8 cellular contexts compared by ENCODE assay signal in the genomic region with DNA sequence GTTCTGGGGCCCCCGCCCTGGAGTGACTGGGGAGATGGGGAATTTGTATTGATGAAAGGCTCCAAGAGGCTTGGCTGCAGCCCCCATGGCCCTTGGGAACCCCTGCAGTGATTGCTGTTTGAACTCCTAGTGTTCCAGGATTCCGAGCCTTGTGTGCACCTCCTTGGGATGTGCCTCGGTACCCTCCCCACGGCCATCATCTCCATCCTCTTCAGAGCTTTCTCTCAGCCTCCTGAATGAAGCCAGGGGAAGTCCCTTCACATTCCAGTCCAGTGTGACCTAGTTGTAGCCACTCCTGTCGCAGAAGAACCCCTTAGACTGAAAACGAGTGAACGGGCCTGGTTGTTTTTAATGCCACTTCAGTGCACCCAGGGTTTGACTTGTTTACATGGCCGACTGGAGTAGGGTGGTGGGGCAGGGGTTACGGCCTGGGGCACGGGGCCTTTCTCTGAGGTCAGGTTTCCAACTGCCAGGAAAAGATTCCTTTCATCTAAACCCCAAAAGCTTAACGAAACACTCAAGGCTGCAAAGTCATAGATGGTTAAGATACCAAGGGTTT. TPM values are rescaled to one million over a fixed set of nuclear protein-coding genes. Genes with fewer than 3 reads are reported as not detected.
DNase-seq lines count a peak whose midpoint lies in the region; ATAC-seq and TF ChIP-seq lines count a peak whose summit lies in the region.

No MANE protein-coding gene starts in this region.

- ATAC-seq in HG02763 (IDR thresholded peaks at IDR 0.05; ENCODE audit: unreplicated experiment) (no peak), HG03571 (IDR thresholded peaks at IDR 0.05; ENCODE audit: unreplicated experiment) (no peak), GM18511 (IDR thresholded peaks at IDR 0.05; ENCODE audit: unreplicated experiment) (no peak)

- in situ Hi-C loops in astrocyte of the spinal cord (cut with HindIII; ENCODE audit: low sequenced_read_pairs) = no loop called here

- intact Hi-C loops in thyroid gland (cut with DNase I) = no loop called here

- TF ChIP-seq POLR2A in thyroid gland (IDR thresholded peaks at IDR 0.05) = peak in 1 of 2 donors; percentile 34

- H3K9ac ChIP-seq in liver (ENCODE audit: low read depth in 1 of 2, low read length in 2 of 2) = peak overlapping the region; percentile 48 to 95

- TF ChIP-seq RAD21 in liver (IDR thresholded peaks at IDR 0.05) = no peak

- TF ChIP-seq CTCF in HEK293 (tag by site-specific recombination; IDR thresholded peaks at IDR 0.05) = no peak
- TF ChIP-seq CTCF in astrocyte of the spinal cord (IDR thresholded peaks at IDR 0.05; ENCODE audit: low read depth, low read length) = no peak
- TF ChIP-seq CTCF in liver (IDR thresholded peaks at IDR 0.05; ENCODE audit: low read depth, low read length, missing input control) = no peak
- TF ChIP-seq CTCF in thyroid gland (IDR thresholded peaks at IDR 0.05) = no peak

- WGBS in liver = 12% methylated on average over 11 of the region's 11 CpGs
- WGBS in thyroid gland, 2 donors = 5 to 10% methylated on average over 10 to 11 of the region's 11 CpGs

- no peaks in the 10 kb centered on the region for H3K27me3 ChIP-seq in liver (ENCODE audit: control insufficient read depth in 4 of 4, insufficient read depth in 4 of 4, low read length in 3 of 4)
- H3K27me3 ChIP-seq in thyroid gland = no peaks in the 10 kb centered on the region

- DNase-seq in AG08395 (ENCODE audit: low spot score) = peak; percentile 26
- DNase-seq in astrocyte of the spinal cord (ENCODE audit: low read depth, low spot score) = no peak
- peak; percentile 73 to 80 for DNase-seq in thyroid gland

- H3K4me1 ChIP-seq in HEK293 (ENCODE audit: control insufficient read depth, insufficient read depth, low read length) = peaks cover 19% of the 10 kb centered on the region
- H3K4me1 ChIP-seq in liver (ENCODE audit: control insufficient read depth in 4 of 4, insufficient read depth in 4 of 4, low read length in 3 of 4) = peaks cover 12 to 40% (median 34%) of the 10 kb centered on the region in 4 donors
- H3K4me1 ChIP-seq in thyroid gland = peaks cover 22 to 40% of the 10 kb centered on the region in 2 donors

- POLR2A ChIA-PET in HEK293 (lab: Yijun Ruan, JAX) = interaction anchor here (1.2 to 2.3 kb wide), 3 partner anchors 8 to 16 kb away, joined by 3 to 10 read pairs (median 3); no protein-coding TSS in a partner anchor

- CTCF ChIA-PET in HEK293 (lab: Yijun Ruan, JAX) = no interaction called here

- H3K36me3 ChIP-seq in HEK293 (ENCODE audit: control insufficient read depth in 2 of 2, insufficient read depth in 1 of 2, low read length in 2 of 2) (peaks cover 0 to 1% of the 10 kb centered on the region in 2 experiments; a peak in 1 of 3 replicates), liver (ENCODE audit: control insufficient read depth in 4 of 4, insufficient read depth in 3 of 4, low read depth in 1 of 4, low read length in 3 of 4) (no peaks in the 10 kb centered on the region), thyroid gland (no peaks in the 10 kb centered on the region)

- H3K27ac ChIP-seq in HEK293 (ENCODE audit: extremely low read depth, low read depth, low read length) (peak overlapping the region; percentile 37), liver (ENCODE audit: low read depth in 1 of 2, low read length in 2 of 2) (peak overlapping the region; percentile 58 to 91), thyroid gland (peak overlapping the region; percentile 67 to 84 (median 77))

- H3K4me3 ChIP-seq in HEK293 (ENCODE audit: low read depth, low read length) (peak overlapping the region; percentile 80), astrocyte of the spinal cord (ENCODE audit: low read depth, low read length) (peak overlapping the region; percentile 61), liver (ENCODE audit: low read depth in 1 of 3, low read length in 3 of 3) (peak overlapping the region; percentile 62 to 81 (median 78)), thyroid gland (replicated peaks in 1 of 3) (peak overlapping the region in 2 of 3 donors; percentile 56 to 71)

- H3K9me3 ChIP-seq in HEK293 (ENCODE audit: control insufficient read depth, insufficient read depth, low read depth, low read length) = no peaks in the 10 kb centered on the region
- no peaks in the 10 kb centered on the region for H3K9me3 ChIP-seq in liver (ENCODE audit: control insufficient read depth in 4 of 4, low read length in 3 of 4)
- no peaks in the 10 kb centered on the region for H3K9me3 ChIP-seq in thyroid gland

TF ChIP-seq in HEK293, 187 proteins besides CTCF, POLR2A, EP300 and RAD21 (continues in another document):
- TF ChIP-seq ZFP69B (tag by site-specific recombination; IDR thresholded peaks at IDR 0.05) (no peak), BCL11B (tag by site-specific recombination; IDR thresholded peaks at IDR 0.05; ENCODE audit: low read depth) (0 out of 2 replicates have a peak, but pooled peaks have one; percentile 23), SETDB1 (IDR thresholded peaks at IDR 0.05; ENCODE audit: insufficient read length, low read length) (no peak), ZBTB20 (tag by site-specific recombination; IDR thresholded peaks at IDR 0.05) (peak; percentile 98), ZNF341 (tag by site-specific recombination; IDR thresholded peaks at IDR 0.05; ENCODE audit: low read depth) (peak; percentile 13; the same call in 1 of the 2 replicates), ZNF596 (tag by site-specific recombination; IDR thresholded peaks at IDR 0.05) (0 out of 2 replicates have a peak, but pooled peaks have one; percentile 9), GLIS1 (tag by site-specific recombination; IDR thresholded peaks at IDR 0.05) (peak; percentile 5; the same call in 1 of the 2 replicates), HOXC10 (CRISPR knock-in tag; IDR thresholded peaks at IDR 0.05) (no peak)

TF ChIP-seq in liver, 16 proteins besides CTCF, POLR2A, EP300 and RAD21:
- TF ChIP-seq GABPA (IDR thresholded peaks at IDR 0.05 in 1 of 2, conservative IDR thresholded peaks at IDR 0.05 in 1 of 2) = no peak
- TF ChIP-seq, protein P1, sequence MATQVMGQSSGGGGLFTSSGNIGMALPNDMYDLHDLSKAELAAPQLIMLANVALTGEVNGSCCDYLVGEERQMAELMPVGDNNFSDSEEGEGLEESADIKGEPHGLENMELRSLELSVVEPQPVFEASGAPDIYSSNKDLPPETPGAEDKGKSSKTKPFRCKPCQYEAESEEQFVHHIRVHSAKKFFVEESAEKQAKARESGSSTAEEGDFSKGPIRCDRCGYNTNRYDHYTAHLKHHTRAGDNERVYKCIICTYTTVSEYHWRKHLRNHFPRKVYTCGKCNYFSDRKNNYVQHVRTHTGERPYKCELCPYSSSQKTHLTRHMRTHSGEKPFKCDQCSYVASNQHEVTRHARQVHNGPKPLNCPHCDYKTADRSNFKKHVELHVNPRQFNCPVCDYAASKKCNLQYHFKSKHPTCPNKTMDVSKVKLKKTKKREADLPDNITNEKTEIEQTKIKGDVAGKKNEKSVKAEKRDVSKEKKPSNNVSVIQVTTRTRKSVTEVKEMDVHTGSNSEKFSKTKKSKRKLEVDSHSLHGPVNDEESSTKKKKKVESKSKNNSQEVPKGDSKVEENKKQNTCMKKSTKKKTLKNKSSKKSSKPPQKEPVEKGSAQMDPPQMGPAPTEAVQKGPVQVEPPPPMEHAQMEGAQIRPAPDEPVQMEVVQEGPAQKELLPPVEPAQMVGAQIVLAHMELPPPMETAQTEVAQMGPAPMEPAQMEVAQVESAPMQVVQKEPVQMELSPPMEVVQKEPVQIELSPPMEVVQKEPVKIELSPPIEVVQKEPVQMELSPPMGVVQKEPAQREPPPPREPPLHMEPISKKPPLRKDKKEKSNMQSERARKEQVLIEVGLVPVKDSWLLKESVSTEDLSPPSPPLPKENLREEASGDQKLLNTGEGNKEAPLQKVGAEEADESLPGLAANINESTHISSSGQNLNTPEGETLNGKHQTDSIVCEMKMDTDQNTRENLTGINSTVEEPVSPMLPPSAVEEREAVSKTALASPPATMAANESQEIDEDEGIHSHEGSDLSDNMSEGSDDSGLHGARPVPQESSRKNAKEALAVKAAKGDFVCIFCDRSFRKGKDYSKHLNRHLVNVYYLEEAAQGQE (IDR thresholded peaks at IDR 0.05) = no peak
- TF ChIP-seq FOXA2 (IDR thresholded peaks at IDR 0.05) = no peak
- TF ChIP-seq TAF1 (conservative IDR thresholded peaks at IDR 0.05) = no peak
- TF ChIP-seq FOXA1 (IDR thresholded peaks at IDR 0.05) = no peak
- no peak for TF ChIP-seq HNF4A (conservative IDR thresholded peaks at IDR 0.05)
- no peak for TF ChIP-seq EGR1 (IDR thresholded peaks at IDR 0.05; ENCODE audit: low read depth in 2 of 2)
- TF ChIP-seq, protein P2, sequence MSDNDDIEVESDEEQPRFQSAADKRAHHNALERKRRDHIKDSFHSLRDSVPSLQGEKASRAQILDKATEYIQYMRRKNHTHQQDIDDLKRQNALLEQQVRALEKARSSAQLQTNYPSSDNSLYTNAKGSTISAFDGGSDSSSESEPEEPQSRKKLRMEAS (IDR thresholded peaks at IDR 0.05) = no peak
- TF ChIP-seq NR2F2 (IDR thresholded peaks at IDR 0.05) = no peak
- TF ChIP-seq SP1 (IDR thresholded peaks at IDR 0.05) = no peak
- TF ChIP-seq, protein P3, sequence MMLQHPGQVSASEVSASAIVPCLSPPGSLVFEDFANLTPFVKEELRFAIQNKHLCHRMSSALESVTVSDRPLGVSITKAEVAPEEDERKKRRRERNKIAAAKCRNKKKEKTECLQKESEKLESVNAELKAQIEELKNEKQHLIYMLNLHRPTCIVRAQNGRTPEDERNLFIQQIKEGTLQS (IDR thresholded peaks at IDR 0.05) = no peak
- TF ChIP-seq YY1 (IDR thresholded peaks at IDR 0.05) = no peak
- TF ChIP-seq HNF4G (IDR thresholded peaks at IDR 0.05) = no peak
- TF ChIP-seq, protein P4, sequence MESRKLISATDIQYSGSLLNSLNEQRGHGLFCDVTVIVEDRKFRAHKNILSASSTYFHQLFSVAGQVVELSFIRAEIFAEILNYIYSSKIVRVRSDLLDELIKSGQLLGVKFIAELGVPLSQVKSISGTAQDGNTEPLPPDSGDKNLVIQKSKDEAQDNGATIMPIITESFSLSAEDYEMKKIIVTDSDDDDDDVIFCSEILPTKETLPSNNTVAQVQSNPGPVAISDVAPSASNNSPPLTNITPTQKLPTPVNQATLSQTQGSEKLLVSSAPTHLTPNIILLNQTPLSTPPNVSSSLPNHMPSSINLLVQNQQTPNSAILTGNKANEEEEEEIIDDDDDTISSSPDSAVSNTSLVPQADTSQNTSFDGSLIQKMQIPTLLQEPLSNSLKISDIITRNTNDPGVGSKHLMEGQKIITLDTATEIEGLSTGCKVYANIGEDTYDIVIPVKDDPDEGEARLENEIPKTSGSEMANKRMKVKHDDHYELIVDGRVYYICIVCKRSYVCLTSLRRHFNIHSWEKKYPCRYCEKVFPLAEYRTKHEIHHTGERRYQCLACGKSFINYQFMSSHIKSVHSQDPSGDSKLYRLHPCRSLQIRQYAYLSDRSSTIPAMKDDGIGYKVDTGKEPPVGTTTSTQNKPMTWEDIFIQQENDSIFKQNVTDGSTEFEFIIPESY (IDR thresholded peaks at IDR 0.05) = no peak
- TF ChIP-seq JUND (IDR thresholded peaks at IDR 0.05) = no peak
- no peak for TF ChIP-seq RXRA (IDR thresholded peaks at IDR 0.05)
TF ChIP-seq in liver: peak in this region for 0.

RNA-seq across cellular contexts. Expression of a gene that starts 1.5 kb away (rescaled TPM):
- total RNA-seq in liver = 10 to 100 TPM; 31.5 to 61.9 TPM
- polyA plus RNA-seq in liver = 10 to 100 TPM; 21.2 to 37.9 TPM
- total RNA-seq in thyroid gland = 100 to 1,000 TPM; 130 to 244 (median 155) TPM
